Comparison of ENCODE assay signal across 10 cellular contexts in the genomic region with DNA sequence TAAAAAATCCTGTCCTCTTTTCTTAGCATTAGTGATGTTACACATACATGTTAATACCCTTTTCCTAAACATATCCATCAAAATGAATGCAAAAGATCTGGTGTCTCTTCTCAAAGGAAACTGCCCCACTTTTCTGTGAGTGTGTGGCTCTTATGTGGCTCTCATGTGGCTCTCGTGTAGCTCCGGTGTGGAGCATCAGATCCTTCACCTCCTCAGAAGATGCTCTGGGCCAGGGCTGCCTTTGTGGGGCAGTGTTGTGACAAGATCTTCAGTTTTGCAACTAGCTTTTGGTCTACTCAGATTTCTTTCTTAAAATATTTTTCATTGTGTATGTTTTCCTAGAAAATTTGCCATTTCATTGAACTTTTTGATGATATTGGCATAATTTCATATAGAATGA. TPM values are rescaled to one million over a fixed set of nuclear protein-coding genes. Genes with fewer than 3 reads are reported as not detected.
DNase-seq lines count a peak whose midpoint lies in the region; ATAC-seq, FAIRE-seq and TF ChIP-seq lines count a peak whose summit lies in the region.
"Had no signal": no experiment of that assay in that cellular context is flagged by ENCODE, and none has a peak within 500 bp of the region (broad histone marks: within the 10 kb centered on the region; RNA-seq: fewer than 3 reads in every experiment).

No MANE protein-coding gene starts in this region.

- FAIRE-seq in small intestine (lab: Jason Lieb, UNC) = no peak

- H3K27me3 ChIP-seq in small intestine (ENCODE audit: control insufficient read depth in 2 of 2, insufficient read depth in 2 of 2, low read length in 2 of 2) = no peaks in the 10 kb centered on the region

- H3K9me3 ChIP-seq in small intestine (ENCODE audit: control insufficient read depth, low read depth) = no peaks in the 10 kb centered on the region

- no peaks in the 10 kb centered on the region for H3K4me1 ChIP-seq in small intestine (ENCODE audit: control insufficient read depth in 2 of 2, insufficient read depth in 1 of 2, low read depth in 1 of 2, low read length in 1 of 2)

- WGBS in small intestine, 3 donors = 16 to 20% (median 19%) methylated on average over 2 of the region's 2 CpGs

- no peak overlapping the region for H3K4me3 ChIP-seq in fibroblast of mammary gland (ENCODE audit: control insufficient read depth, low read depth, low read length)
- H3K4me3 ChIP-seq in small intestine (ENCODE audit: low read depth in 1 of 2, low read length in 2 of 2) = no peak overlapping the region

- DNase-seq in NOMO-1 treated with DMSO at 0.1 percent for 48 hours (lab: John Stamatoyannopoulos, UW; ENCODE audit: unreplicated experiment) = peak; percentile 25
- no peak for DNase-seq in NOMO-1 treated with dmso at 0.1 percent for 144 hours (lab: John Stamatoyannopoulos, UW; ENCODE audit: unreplicated experiment)
- peak; percentile 15 for DNase-seq in RPMI8226
- DNase-seq in fibroblast of mammary gland (ENCODE audit: low read depth) = peak; percentile 53
- peak; percentile 23 for DNase-seq in small intestine
- no peak for DNase-seq in activated effector memory CD4-positive, alpha-beta T cell treated with anti-CD3 and anti-CD28 coated beads, Interleukin-2, amount 50 U/mL, for 16 hours
- DNase-seq: activated B cell treated with CpG ODN at 0.5 μM for 24 hours, naive B cell had no signal

- TF ChIP-seq CTCF in fibroblast of mammary gland (conservative IDR thresholded peaks at IDR 0.05; ENCODE audit: control insufficient read depth, insufficient read depth, low read depth, low read length) = peak; percentile 47

- ATAC-seq in GM19395 (IDR thresholded peaks at IDR 0.05; ENCODE audit: unreplicated experiment) = no peak
- no peak for ATAC-seq in GM21737 (IDR thresholded peaks at IDR 0.05; ENCODE audit: unreplicated experiment)

- H3K36me3 ChIP-seq in small intestine (ENCODE audit: control insufficient read depth in 2 of 2, insufficient read depth in 2 of 2, low read length in 2 of 2) = no peaks in the 10 kb centered on the region

- H3K27ac ChIP-seq in small intestine (ENCODE audit: low read depth in 1 of 2, low read length in 1 of 2) = no peak overlapping the region

RNA-seq across cellular contexts. Expression of gene GARNL3, which starts 19.3 kb away (rescaled TPM):
- polyA plus RNA-seq in small intestine = 1 to 10 TPM; 1.6 to 4.9 (median 2.0) TPM

Comparison
In these comparisons a context has a peak if more than half of its experiments do, and no peak if none do; other contexts are left out.
1. DNase-seq: peak in NOMO-1 treated with DMSO at 0.1 percent for 48 hours (single experiment), RPMI8226 (single experiment), fibroblast of mammary gland (single experiment) and small intestine (single experiment); none in NOMO-1 treated with dmso at 0.1 percent for 144 hours (single experiment) and activated effector memory CD4-positive, alpha-beta T cell treated with anti-CD3 and anti-CD28 coated beads, Interleukin-2, amount 50 U/mL, for 16 hours (single experiment).